ENCODE assay signal across 9 cellular contexts in genomic region chr19:50203281-50204080, GRCh38. TPM values are rescaled to one million over a fixed set of nuclear protein-coding genes. Genes with fewer than 3 reads are reported as not detected.
A peak's percentile ranks its signal among the peaks of the same experiment; 100 is the strongest.
DNase-seq lines count a peak whose midpoint lies in the region; ATAC-seq and TF ChIP-seq lines count a peak whose summit lies in the region.
"Had no signal": no experiment of that assay in that cellular context is flagged by ENCODE, and none has a peak within 500 bp of the region (broad histone marks: within the 10 kb centered on the region; RNA-seq: fewer than 3 reads in every experiment).

Gene MYH14 (plus strand): TSS chr19:50203622. CDS start chr19:50210366, 6,744 bp downstream.

- no peak within 1 kb of the TSS for H3K27ac Mint-ChIP-seq in stimulated activated memory B cell treated with anti-CD40 and anti-IgM and Interleukin-4, amounts not matched to agents 10 μg/mL and 1 μg/mL and 100 μg/mL, for 72 hours
- H3K27ac Mint-ChIP-seq: naive B cell had no signal

- H3K27me3 ChIP-seq in tibial artery = peaks cover 0 to 51% of the 10 kb centered on the region in 2 donors

- peaks cover 61% of the 10 kb centered on the region for H3K27me3 Mint-ChIP-seq in stimulated activated memory B cell treated with anti-CD40 and anti-IgM and Interleukin-4, amounts not matched to agents 10 μg/mL and 1 μg/mL and 100 μg/mL, for 72 hours

- no peaks in the 10 kb centered on the region for H3K36me3 ChIP-seq in tibial artery

- peaks cover 0 to 32% (median 19%) of the 10 kb centered on the region in 4 donors for H3K4me1 ChIP-seq in tibial artery

- H3K4me3 ChIP-seq in epithelial cell of proximal tubule (ENCODE audit: low read depth, low read length) = peak within 1 kb of the TSS; percentile 41
- peak within 1 kb of the TSS; percentile 3 to 52 for H3K4me3 ChIP-seq in tibial artery

- H3K4me1 Mint-ChIP-seq in stimulated activated memory B cell treated with anti-CD40 and anti-IgM and Interleukin-4, amounts not matched to agents 10 μg/mL and 1 μg/mL and 100 μg/mL, for 72 hours = no peaks in the 10 kb centered on the region

- no peak for ATAC-seq in stimulated activated memory B cell treated with anti-CD40 and anti-IgM and Interleukin-4, amounts not matched to agents 10 μg/mL and 1 μg/mL and 100 μg/mL, for 72 hours

- H3K4me3 Mint-ChIP-seq in stimulated activated memory B cell treated with anti-CD40 and anti-IgM and Interleukin-4, amounts not matched to agents 10 μg/mL and 1 μg/mL and 100 μg/mL, for 72 hours = no peak within 1 kb of the TSS

- H3K36me3 Mint-ChIP-seq in stimulated activated memory B cell treated with anti-CD40 and anti-IgM and Interleukin-4, amounts not matched to agents 10 μg/mL and 1 μg/mL and 100 μg/mL, for 72 hours = no peaks in the 10 kb centered on the region

- DNase-seq in NCI-H1417 (lab: John Stamatoyannopoulos, UW) (peak; percentile 21 to 87 (median 30)), NCI-H1417 treated with DMSO at 0.1 percent for 48 hours (lab: John Stamatoyannopoulos, UW) (no peak), NCI-H748 treated with DMSO at 0.1 percent for 48 hours (lab: John Stamatoyannopoulos, UW) (peak; percentile 87), epithelial cell of proximal tubule (ENCODE audit: low read depth) (no peak), midbrain (lab: John Stamatoyannopoulos, UW) (peak; percentile 99), tibial artery (peak in 1 of 2 donors; percentile 27), T1000 (lab: John Stamatoyannopoulos, UW) (no peak)
- DNase-seq: naive B cell had no signal

- H3K9me3 Mint-ChIP-seq in stimulated activated memory B cell treated with anti-CD40 and anti-IgM and Interleukin-4, amounts not matched to agents 10 μg/mL and 1 μg/mL and 100 μg/mL, for 72 hours = no peaks in the 10 kb centered on the region

- H3K27ac ChIP-seq in tibial artery = no peak within 1 kb of the TSS

- no peaks in the 10 kb centered on the region for H3K9me3 ChIP-seq in tibial artery

- TF ChIP-seq CTCF in epithelial cell of proximal tubule (conservative IDR thresholded peaks at IDR 0.05; ENCODE audit: low read depth, low read length) (no peak), tibial artery (IDR thresholded peaks at IDR 0.05) (no peak)

- intact Hi-C loops in tibial artery (cut with DNase I; ENCODE audit: low total_unique reads) = no loop called here

RNA-seq across cellular contexts. Expression of gene MYH14, which starts in this region (rescaled TPM):
- 19.2 and 23.8 TPM in 2 replicates for total RNA-seq in epithelial cell of proximal tubule

Comparison
In these comparisons a context has a peak if more than half of its experiments do, and no peak if none do; other contexts are left out.
1. DNase-seq: peak in NCI-H1417 (3 of 3), NCI-H748 treated with DMSO at 0.1 percent for 48 hours (single experiment) and midbrain (single experiment); none in NCI-H1417 treated with DMSO at 0.1 percent for 48 hours (single experiment), epithelial cell of proximal tubule (single experiment) and T1000 (single experiment).